In genomic region chr5:43514471-43514815, GRCh38 we compare ENCODE assay signal across 1 cellular context.
A peak's percentile ranks its signal among the peaks of the same experiment; 100 is the strongest.
TF ChIP-seq lines count a peak whose summit lies in the region.

No MANE protein-coding gene starts in this region.

TF ChIP-seq in K562, 482 proteins besides CTCF, POLR2A, EP300 and RAD21 (continued from another document):
- TF ChIP-seq ARID2 (IDR thresholded peaks at IDR 0.05) (0 out of 2 replicates have a peak, but pooled peaks have one; percentile 6), DACH1 (IDR thresholded peaks at IDR 0.05; ENCODE audit: partially characterized antibody) (no peak), CHD2 (IDR thresholded peaks at IDR 0.05; ENCODE audit: low read depth, low read length) (no peak)
